In genomic region chr4:94208918-94209317, GRCh38 we compare ENCODE assay signal across 11 cellular contexts. TPM values are rescaled to one million over a fixed set of nuclear protein-coding genes. Genes with fewer than 3 reads are reported as not detected.
DNase-seq lines count a peak whose midpoint lies in the region; ATAC-seq lines count a peak whose summit lies in the region.
"Had no signal": no experiment of that assay in that cellular context is flagged by ENCODE, and none has a peak within 500 bp of the region (broad histone marks: within the 10 kb centered on the region; RNA-seq: fewer than 3 reads in every experiment).

No MANE protein-coding gene starts in this region.

- POLR2A ChIA-PET in activated CD4-positive, alpha-beta memory T cell treated with anti-CD3 and anti-CD28 coated beads, Interleukin-2, amount 10 ng/mL, durations not matched to agents 7 days and 5 days (lab: Charles Lee): interaction anchor here (1.3 to 1.9 kb wide), 2 partner anchors 14 to 81 kb away, joined by 4 to 6 read pairs; no protein-coding TSS in a partner anchor

- H3K27ac ChIP-seq in subcutaneous abdominal adipose tissue (ENCODE audit: low read depth, low read length): no peak overlapping the region

- ATAC-seq in GM21360 (IDR thresholded peaks at IDR 0.05; ENCODE audit: unreplicated experiment) (no peak), GM21529 (IDR thresholded peaks at IDR 0.05; ENCODE audit: unreplicated experiment) (no peak)

- H3K9me3 ChIP-seq in iPS-15b (ENCODE audit: control insufficient read depth, insufficient read depth, low read length) (no peaks in the 10 kb centered on the region), subcutaneous abdominal adipose tissue (ENCODE audit: control insufficient read depth in 5 of 5, low read length in 5 of 5) (peaks cover 0 to under 1% (median 0%) of the 10 kb centered on the region in 5 donors)

- H3K9ac ChIP-seq in iPS-15b (ENCODE audit: low read depth, low read length) (no peak overlapping the region), subcutaneous abdominal adipose tissue (ENCODE audit: low read length in 5 of 5) (peak overlapping the region in 1 of 5 donors; percentile 8)

- H3K36me3 ChIP-seq in iPS-15b (ENCODE audit: control insufficient read depth, insufficient read depth, low read length): peaks cover 8% of the 10 kb centered on the region
- H3K36me3 ChIP-seq in subcutaneous abdominal adipose tissue (ENCODE audit: control insufficient read depth in 5 of 5, insufficient read depth in 5 of 5, low read length in 5 of 5): peaks cover 14 to 24% (median 17%) of the 10 kb centered on the region in 5 donors

- H3K9me3 Mint-ChIP-seq in activated naive CD4-positive, alpha-beta T cell treated with anti-CD3 and anti-CD28 coated beads, Interleukin-2, amount 10 ng/mL, durations not matched to agents 7 days and 5 days: no peaks in the 10 kb centered on the region
- H3K9me3 Mint-ChIP-seq in activated CD4-positive, alpha-beta memory T cell treated with anti-CD3 and anti-CD28 coated beads, Interleukin-2, amount 10 ng/mL, durations not matched to agents 7 days and 5 days: no peaks in the 10 kb centered on the region

- DNase-seq in activated naive CD4-positive, alpha-beta T cell treated with anti-CD3 and anti-CD28 coated beads, Interleukin-2, amount 10 ng/mL, durations not matched to agents 7 days and 5 days: no peak
- no peak for DNase-seq in activated naive CD4-positive, alpha-beta T cell treated with Interleukin-2 at 50 U/mL for 16 hours
- no peak for DNase-seq in activated CD4-positive, alpha-beta memory T cell treated with anti-CD3 and anti-CD28 coated beads, Interleukin-2, amount 10 ng/mL, durations not matched to agents 7 days and 5 days
- DNase-seq in NCI-H2196 treated with DMSO at 0.1 percent for 48 hours (lab: John Stamatoyannopoulos, UW; ENCODE audit: unreplicated experiment): no peak
- DNase-seq: GOT3; NCI-H1417 treated with DMSO at 0.1 percent for 48 hours; stimulated activated CD4-positive, alpha-beta T cell treated with anti-CD3 and anti-CD28 coated beads, Interleukin-2, amount 100 ng/mL, for 48 hours had no signal

- peaks cover 13% of the 10 kb centered on the region for H3K4me1 ChIP-seq in iPS-15b (ENCODE audit: control insufficient read depth, insufficient read depth, low read length)
- H3K4me1 ChIP-seq in subcutaneous abdominal adipose tissue (ENCODE audit: control insufficient read depth in 5 of 5, insufficient read depth in 5 of 5, low read length in 5 of 5): peaks cover 6 to 25% (median 16%) of the 10 kb centered on the region in 5 donors

- CTCF ChIA-PET in activated naive CD4-positive, alpha-beta T cell treated with anti-CD3 and anti-CD28 coated beads, Interleukin-2, amount 10 ng/mL, durations not matched to agents 7 days and 5 days (lab: Charles Lee): no interaction called here
- CTCF ChIA-PET in activated CD4-positive, alpha-beta memory T cell treated with anti-CD3 and anti-CD28 coated beads, Interleukin-2, amount 10 ng/mL, durations not matched to agents 7 days and 5 days (lab: Charles Lee): no interaction called here

- peak overlapping the region; percentile 88 for H3K4me3 Mint-ChIP-seq in activated naive CD4-positive, alpha-beta T cell treated with anti-CD3 and anti-CD28 coated beads, Interleukin-2, amount 10 ng/mL, durations not matched to agents 7 days and 5 days
- peak overlapping the region; percentile 96 for H3K4me3 Mint-ChIP-seq in activated CD4-positive, alpha-beta memory T cell treated with anti-CD3 and anti-CD28 coated beads, Interleukin-2, amount 10 ng/mL, durations not matched to agents 7 days and 5 days

- H3K4me3 ChIP-seq in iPS-15b (ENCODE audit: low read depth, low read length) (peak overlapping the region; percentile 84), subcutaneous abdominal adipose tissue (ENCODE audit: low read depth in 1 of 5, low read length in 5 of 5) (peak overlapping the region; percentile 78 to 99 (median 93))

- H3K27ac Mint-ChIP-seq in activated naive CD4-positive, alpha-beta T cell treated with anti-CD3 and anti-CD28 coated beads, Interleukin-2, amount 10 ng/mL, durations not matched to agents 7 days and 5 days: peak overlapping the region; percentile 98
- H3K27ac Mint-ChIP-seq in activated CD4-positive, alpha-beta memory T cell treated with anti-CD3 and anti-CD28 coated beads, Interleukin-2, amount 10 ng/mL, durations not matched to agents 7 days and 5 days: peak overlapping the region; percentile 98

- H3K27me3 ChIP-seq in iPS-15b (ENCODE audit: control insufficient read depth, insufficient read depth, low read length) (no peaks in the 10 kb centered on the region), subcutaneous abdominal adipose tissue (ENCODE audit: control insufficient read depth in 5 of 5, insufficient read depth in 4 of 5, low read length in 5 of 5) (no peaks in the 10 kb centered on the region)

- no peaks in the 10 kb centered on the region for H3K27me3 Mint-ChIP-seq in activated naive CD4-positive, alpha-beta T cell treated with anti-CD3 and anti-CD28 coated beads, Interleukin-2, amount 10 ng/mL, durations not matched to agents 7 days and 5 days
- no peaks in the 10 kb centered on the region for H3K27me3 Mint-ChIP-seq in activated CD4-positive, alpha-beta memory T cell treated with anti-CD3 and anti-CD28 coated beads, Interleukin-2, amount 10 ng/mL, durations not matched to agents 7 days and 5 days

- H3K4me1 Mint-ChIP-seq in activated naive CD4-positive, alpha-beta T cell treated with anti-CD3 and anti-CD28 coated beads, Interleukin-2, amount 10 ng/mL, durations not matched to agents 7 days and 5 days: peaks cover 41% of the 10 kb centered on the region
- peaks cover 46% of the 10 kb centered on the region for H3K4me1 Mint-ChIP-seq in activated CD4-positive, alpha-beta memory T cell treated with anti-CD3 and anti-CD28 coated beads, Interleukin-2, amount 10 ng/mL, durations not matched to agents 7 days and 5 days

- peaks cover 44% of the 10 kb centered on the region for H3K36me3 Mint-ChIP-seq in activated naive CD4-positive, alpha-beta T cell treated with anti-CD3 and anti-CD28 coated beads, Interleukin-2, amount 10 ng/mL, durations not matched to agents 7 days and 5 days
- peaks cover 44% of the 10 kb centered on the region for H3K36me3 Mint-ChIP-seq in activated CD4-positive, alpha-beta memory T cell treated with anti-CD3 and anti-CD28 coated beads, Interleukin-2, amount 10 ng/mL, durations not matched to agents 7 days and 5 days (ENCODE audit: low read depth)

RNA-seq across cellular contexts. Expression of gene SMARCAD1, which starts 1.3 kb away (rescaled TPM):
- total RNA-seq in activated CD4-positive, alpha-beta memory T cell treated with anti-CD3 and anti-CD28 coated beads, Interleukin-2, amount 10 ng/mL, durations not matched to agents 7 days and 5 days: 10 to 100 TPM; 28.4 to 30.0 TPM
